Comparison of ENCODE assay signal across 9 cellular contexts in the genomic region with DNA sequence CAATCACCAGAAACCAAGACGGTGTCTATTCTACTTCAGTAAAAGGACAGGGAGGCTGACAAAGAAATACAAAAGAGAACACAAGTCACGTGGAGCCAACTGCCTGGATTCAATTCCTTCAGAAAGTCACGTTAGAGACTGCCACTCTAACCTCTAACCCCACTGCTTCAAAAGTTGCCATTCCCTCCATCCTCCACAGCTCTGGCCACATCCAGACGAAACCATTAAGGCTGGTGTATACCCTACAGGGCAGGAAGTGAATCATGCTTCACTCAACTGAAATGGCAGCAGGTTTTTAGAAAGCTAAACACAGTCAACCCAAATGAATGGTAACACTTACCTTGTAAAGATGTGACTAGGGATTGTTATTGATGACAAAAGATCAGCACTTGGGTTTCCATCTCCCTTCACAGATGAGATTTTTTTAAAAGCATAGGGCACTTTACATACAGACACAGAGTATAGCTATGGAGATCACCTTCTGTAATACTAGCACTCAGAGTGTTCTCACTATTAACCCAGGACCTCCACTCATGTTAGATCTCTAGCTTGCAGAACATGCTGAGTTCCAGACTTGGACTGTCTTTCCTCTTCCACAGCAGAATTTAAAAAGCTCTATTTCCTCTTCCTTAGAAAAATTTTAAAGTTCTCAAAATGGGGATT. TPM values are rescaled to one million over a fixed set of nuclear protein-coding genes. Genes with fewer than 3 reads are reported as not detected.
A peak's percentile ranks its signal among the peaks of the same experiment; 100 is the strongest.
DNase-seq lines count a peak whose midpoint lies in the region; ATAC-seq and TF ChIP-seq lines count a peak whose summit lies in the region.
"Had no signal": no experiment of that assay in that cellular context is flagged by ENCODE, and none has a peak within 500 bp of the region (broad histone marks: within the 10 kb centered on the region; RNA-seq: fewer than 3 reads in every experiment).

No MANE protein-coding gene starts in this region.

- H3K4me3 Mint-ChIP-seq in CD4-positive, CD25-positive, alpha-beta regulatory T cell = no peak overlapping the region
- no peak overlapping the region for H3K4me3 Mint-ChIP-seq in H9
- H3K4me3 Mint-ChIP-seq in endothelial cell (ENCODE audit: unreplicated experiment) = no peak overlapping the region

- no peaks in the 10 kb centered on the region for H3K36me3 ChIP-seq in CD4-positive, CD25-positive, alpha-beta regulatory T cell (ENCODE audit: control insufficient read depth, insufficient read depth, low read length)
- H3K36me3 ChIP-seq in PC-9 (ENCODE audit: low read depth) = no peaks in the 10 kb centered on the region; the same call in 1 of the 2 replicates
- no peaks in the 10 kb centered on the region for H3K36me3 ChIP-seq in effector memory CD4-positive, alpha-beta T cell (ENCODE audit: control insufficient read depth, insufficient read depth, low read length)

- POLR2A ChIA-PET in PC-9 (lab: Charles Lee; ENCODE audit: unreplicated experiment) = interaction anchor here (0.7 kb wide), 3 partner anchors 31 to 489 kb away, joined by 3 to 6 read pairs (median 4); no protein-coding TSS in a partner anchor

- no peak overlapping the region for H2BK12ac ChIP-seq in H9 (ENCODE audit: insufficient read length, low read depth, low read length)

- peak overlapping the region; percentile 52 for H2AFZ ChIP-seq in H9 (ENCODE audit: low read length)
- no peak overlapping the region for H2AFZ ChIP-seq in PC-9

- no peak overlapping the region for H3K56ac ChIP-seq in H9 (ENCODE audit: insufficient read length, low read depth, low read length)

- no peak overlapping the region for H3K23ac ChIP-seq in H9 (ENCODE audit: insufficient read length, low read depth, low read length)

- no peak overlapping the region for H4K8ac ChIP-seq in H9 (replicated peaks; ENCODE audit: insufficient read length, low read depth, low read length)

- peak in 1 of 3 donors; percentile 63 for DNase-seq in CD4-positive, CD25-positive, alpha-beta regulatory T cell
- DNase-seq in H9 (no peak), PC-9 (peak in 1 of 2 experiments; percentile 45), endothelial cell (ENCODE audit: low spot score) (no peak), NCI-H1105 (lab: John Stamatoyannopoulos, UW) (no peak), amniotic stem cell (lab: John Stamatoyannopoulos, UW) (no peak)
- DNase-seq in effector memory CD4-positive, alpha-beta T cell = no peak
- DNase-seq: left ventricle myocardium superior had no signal

- H3K23me2 ChIP-seq in H9 (ENCODE audit: insufficient read length, low read depth, low read length, poor library complexity, severe bottlenecking) = no peaks in the 10 kb centered on the region

- H2BK120ac ChIP-seq in H9 (ENCODE audit: low read depth, low read length, poor library complexity, severe bottlenecking) = no peak overlapping the region

- no peaks in the 10 kb centered on the region for H3K9me2 ChIP-seq in PC-9 (ENCODE audit: insufficient read depth)

- no peak overlapping the region for H2AK5ac ChIP-seq in H9 (ENCODE audit: insufficient read length, low read length)

- no peak overlapping the region for H3K4me2 ChIP-seq in H9 (ENCODE audit: insufficient read depth, insufficient read length, low read length)
- H3K4me2 ChIP-seq in PC-9 = no peak overlapping the region

- no peak overlapping the region for H4K5ac ChIP-seq in H9 (ENCODE audit: insufficient read length, low read depth, low read length)

- intact Hi-C loops in PC-9 (cut with micrococcal nuclease; ENCODE audit: unreplicated experiment) = no loop called here

- no peaks in the 10 kb centered on the region for H3K36me3 Mint-ChIP-seq in CD4-positive, CD25-positive, alpha-beta regulatory T cell
- H3K36me3 Mint-ChIP-seq in H9 (ENCODE audit: insufficient read depth in 1 of 3, low read depth in 3 of 3) (no peaks in the 10 kb centered on the region), endothelial cell (ENCODE audit: low read depth, unreplicated experiment) (no peaks in the 10 kb centered on the region)

- no CpG with 5 or more reads among the region's 4 CpGs for WGBS in H9 (ENCODE audit: extremely low coverage, insufficient read length, low lambda C conversion rate)

- H3F3A ChIP-seq in PC-9 (ENCODE audit: insufficient read depth, low read depth) = no peaks in the 10 kb centered on the region

- H3K14ac ChIP-seq in H9 (ENCODE audit: insufficient read depth, low read length) = no peak overlapping the region

- H3K9me3 ChIP-seq in CD4-positive, CD25-positive, alpha-beta regulatory T cell (ENCODE audit: control insufficient read depth in 2 of 2, low read length in 2 of 2) = no peaks in the 10 kb centered on the region
- H3K9me3 ChIP-seq in H9 (ENCODE audit: control insufficient read depth, low read depth, low read length) (no peaks in the 10 kb centered on the region), PC-9 (ENCODE audit: insufficient read depth, low read depth) (peaks cover 3% of the 10 kb centered on the region; the same call in 1 of the 2 replicates)
- no peaks in the 10 kb centered on the region for H3K9me3 ChIP-seq in effector memory CD4-positive, alpha-beta T cell (ENCODE audit: control insufficient read depth, low read length)

- BruUV-seq in PC-9 (replicated peaks; lab: Mats Ljungman, UMichigan) = no TSS peak

- no peak overlapping the region for H3K18ac ChIP-seq in H9 (ENCODE audit: insufficient read length, low read depth, low read length)

- peaks cover 0 to 3% (median 0%) of the 10 kb centered on the region in 7 donors for H3K9me3 Mint-ChIP-seq in CD4-positive, CD25-positive, alpha-beta regulatory T cell
- H3K9me3 Mint-ChIP-seq in H9 (no peaks in the 10 kb centered on the region), endothelial cell (ENCODE audit: unreplicated experiment) (no peaks in the 10 kb centered on the region)

- H3K4me3 ChIP-seq in CD4-positive, CD25-positive, alpha-beta regulatory T cell (ENCODE audit: low read depth, low read length) = no peak overlapping the region
- H3K4me3 ChIP-seq in PC-9 = no peak overlapping the region
- H3K4me3 ChIP-seq in effector memory CD4-positive, alpha-beta T cell (ENCODE audit: insufficient read depth, low read depth, low read length, poor library complexity, severe bottlenecking) = no peak overlapping the region

- H3K27me3 ChIP-seq in CD4-positive, CD25-positive, alpha-beta regulatory T cell (ENCODE audit: control insufficient read depth, insufficient read depth, low read length) = no peaks in the 10 kb centered on the region
- H3K27me3 ChIP-seq in H9 (ENCODE audit: insufficient read depth, low read length) (no peaks in the 10 kb centered on the region), PC-9 (ENCODE audit: insufficient read depth, low read depth) (no peaks in the 10 kb centered on the region)
- no peaks in the 10 kb centered on the region for H3K27me3 ChIP-seq in effector memory CD4-positive, alpha-beta T cell (replicated peaks; ENCODE audit: control insufficient read depth, insufficient read depth, low read length, poor library complexity, severe bottlenecking)

- no peak overlapping the region for H3K9ac ChIP-seq in H9 (ENCODE audit: extremely low read depth, insufficient read length, low read length)

- peaks cover 0 to 19% (median 12%) of the 10 kb centered on the region in 4 donors for H3K4me1 Mint-ChIP-seq in CD4-positive, CD25-positive, alpha-beta regulatory T cell
- H3K4me1 Mint-ChIP-seq in H9 = peaks cover 6 to 9% of the 10 kb centered on the region in 2 experiments; a peak in 2 of 4 replicates
- H3K4me1 Mint-ChIP-seq in endothelial cell (ENCODE audit: unreplicated experiment) = peaks cover 14% of the 10 kb centered on the region

- peak; percentile 86 to 89 for ATAC-seq in CD4-positive, CD25-positive, alpha-beta regulatory T cell (ENCODE audit: low read depth in 2 of 2)
- ATAC-seq in GM18858 (IDR thresholded peaks at IDR 0.05; ENCODE audit: unreplicated experiment) = no peak
- ATAC-seq: left ventricle myocardium superior had no signal

- H3K27ac Mint-ChIP-seq in CD4-positive, CD25-positive, alpha-beta regulatory T cell = no peak overlapping the region
- no peak overlapping the region for H3K27ac Mint-ChIP-seq in H9
- peak overlapping the region; percentile 84 for H3K27ac Mint-ChIP-seq in endothelial cell (ENCODE audit: unreplicated experiment)

- no peak overlapping the region for H3T11ph ChIP-seq in H9 (ENCODE audit: low read length)

- peaks cover 8% of the 10 kb centered on the region for H3K27me3 Mint-ChIP-seq in CD4-positive, CD25-positive, alpha-beta regulatory T cell
- H3K27me3 Mint-ChIP-seq in H9 (ENCODE audit: low read depth) (no peaks in the 10 kb centered on the region), endothelial cell (ENCODE audit: unreplicated experiment) (peaks cover 3% of the 10 kb centered on the region)

- CTCF ChIA-PET in PC-9 (lab: Charles Lee) = no interaction called here

- no peak overlapping the region for H2BK5ac ChIP-seq in H9 (ENCODE audit: insufficient read length, low read length)

- H3K27ac ChIP-seq in CD4-positive, CD25-positive, alpha-beta regulatory T cell (ENCODE audit: insufficient read depth, low read length, poor library complexity, severe bottlenecking) = no peak overlapping the region
- no peak overlapping the region for H3K27ac ChIP-seq in H9 (ENCODE audit: insufficient read length, low read depth, low read length)
- peak overlapping the region; percentile 52 for H3K27ac ChIP-seq in PC-9
- no peak overlapping the region for H3K27ac ChIP-seq in effector memory CD4-positive, alpha-beta T cell (ENCODE audit: insufficient read depth, low read length, poor library complexity, severe bottlenecking)

- H2BK20ac ChIP-seq in H9 (ENCODE audit: low read depth, low read length, poor library complexity, severe bottlenecking) = no peak overlapping the region

- no peak overlapping the region for H2BK15ac ChIP-seq in H9 (ENCODE audit: low read depth, low read length)

- H3K4me1 ChIP-seq in CD4-positive, CD25-positive, alpha-beta regulatory T cell (ENCODE audit: control insufficient read depth, insufficient read depth, low read length, poor library complexity, severe bottlenecking) = no peaks in the 10 kb centered on the region
- H3K4me1 ChIP-seq in H9 (ENCODE audit: insufficient read depth, low read length) (no peaks in the 10 kb centered on the region), PC-9 (replicated peaks; ENCODE audit: insufficient read depth) (peaks cover 11% of the 10 kb centered on the region)
- no peaks in the 10 kb centered on the region for H3K4me1 ChIP-seq in effector memory CD4-positive, alpha-beta T cell (ENCODE audit: control insufficient read depth, insufficient read depth, low read length, poor library complexity, severe bottlenecking)

- no peaks in the 10 kb centered on the region for H4K20me1 ChIP-seq in H9 (ENCODE audit: control insufficient read depth, insufficient read depth, insufficient read length)
- H4K20me1 ChIP-seq in PC-9 (ENCODE audit: insufficient read depth) = no peaks in the 10 kb centered on the region

- TF ChIP-seq CTCF in H9 (conservative IDR thresholded peaks at IDR 0.05) (no peak), PC-9 (conservative IDR thresholded peaks at IDR 0.05) (no peak), endothelial cell (IDR thresholded peaks at IDR 0.05; ENCODE audit: unreplicated experiment) (no peak)

- no peaks in the 10 kb centered on the region for H3K79me1 ChIP-seq in H9 (ENCODE audit: insufficient read depth, low read depth, low read length, poor library complexity, severe bottlenecking)

- no peak overlapping the region for H4K91ac ChIP-seq in H9 (ENCODE audit: insufficient read length, low read depth, low read length)

- H3K79me2 ChIP-seq in H9 (ENCODE audit: insufficient read depth, low read length) = no peaks in the 10 kb centered on the region
- peaks cover 38% of the 10 kb centered on the region for H3K79me2 ChIP-seq in PC-9 (ENCODE audit: low read depth)

- no peak overlapping the region for H3K4ac ChIP-seq in H9 (ENCODE audit: low read depth, low read length)

RNA-seq across cellular contexts. Expression of gene MAML3, which starts 37.4 kb away (rescaled TPM):
- total RNA-seq in CD4-positive, CD25-positive, alpha-beta regulatory T cell = 1.1 TPM
- under 1 TPM in 3 of 4 donors, not detected in 1; 0.11 to 0.20 (median 0.13) TPM for polyA plus RNA-seq in CD4-positive, CD25-positive, alpha-beta regulatory T cell
- 3.9 and 4.1 TPM in 2 replicates for total RNA-seq in H9 (2021)
- total RNA-seq in PC-9 (2021) = 10.5 and 15.2 TPM in 2 replicates
- total RNA-seq in endothelial cell (ENCODE audit: unreplicated experiment) = 31.0 TPM
